Comparison of ENCODE assay signal across 3 cellular contexts in the genomic region with DNA sequence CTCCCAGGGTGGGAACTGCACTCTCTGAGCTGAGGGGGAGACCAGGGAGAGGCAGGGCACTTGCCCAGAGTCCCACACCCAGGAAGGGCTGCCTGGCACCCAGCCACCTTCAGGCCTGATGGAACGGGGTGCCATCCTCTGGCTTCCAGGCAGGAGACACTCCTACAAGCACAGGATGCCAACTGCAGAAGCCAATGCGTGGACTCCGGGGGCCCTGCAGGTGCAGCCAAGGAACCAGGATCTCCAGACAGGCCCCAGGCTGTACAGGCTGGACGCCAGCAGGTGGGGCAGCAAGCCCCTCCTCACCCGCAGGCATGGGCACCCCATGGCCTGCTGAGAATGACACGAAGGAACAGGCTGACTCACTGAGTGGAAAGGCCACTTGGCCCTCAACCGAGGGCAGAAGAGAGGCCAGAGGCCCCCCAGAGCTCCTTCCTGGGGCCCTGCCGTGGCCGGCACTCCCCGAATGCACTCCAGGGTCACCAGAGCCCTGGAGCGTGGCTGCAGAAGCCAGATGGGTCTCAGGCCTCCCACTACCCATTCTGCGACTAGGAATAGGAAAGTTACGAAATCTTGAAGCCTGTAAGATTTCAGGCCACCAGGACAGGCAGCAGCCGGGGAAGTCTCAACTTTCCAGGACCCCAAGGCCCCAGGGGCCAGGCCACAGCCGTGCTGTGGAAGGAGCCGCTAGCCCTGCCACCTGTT.
TF ChIP-seq lines count a peak whose summit lies in the region.

No MANE protein-coding gene starts in this region.

TF ChIP-seq in A549, 52 proteins besides CTCF, POLR2A, EP300 and RAD21:
- TF ChIP-seq, protein P1, sequence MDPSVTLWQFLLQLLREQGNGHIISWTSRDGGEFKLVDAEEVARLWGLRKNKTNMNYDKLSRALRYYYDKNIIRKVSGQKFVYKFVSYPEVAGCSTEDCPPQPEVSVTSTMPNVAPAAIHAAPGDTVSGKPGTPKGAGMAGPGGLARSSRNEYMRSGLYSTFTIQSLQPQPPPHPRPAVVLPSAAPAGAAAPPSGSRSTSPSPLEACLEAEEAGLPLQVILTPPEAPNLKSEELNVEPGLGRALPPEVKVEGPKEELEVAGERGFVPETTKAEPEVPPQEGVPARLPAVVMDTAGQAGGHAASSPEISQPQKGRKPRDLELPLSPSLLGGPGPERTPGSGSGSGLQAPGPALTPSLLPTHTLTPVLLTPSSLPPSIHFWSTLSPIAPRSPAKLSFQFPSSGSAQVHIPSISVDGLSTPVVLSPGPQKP (IDR thresholded peaks at IDR 0.05; ENCODE audit: low read depth, low read length): no peak
- TF ChIP-seq TFCP2L1 (CRISPR knock-in tag; IDR thresholded peaks at IDR 0.05) (no peak), CHD2 (IDR thresholded peaks at IDR 0.05; ENCODE audit: low read length, partially characterized antibody) (no peak), HEYL (CRISPR knock-in tag; IDR thresholded peaks at IDR 0.05) (no peak), NR3C1 (IDR thresholded peaks at IDR 0.05) (no peak), CEBPB (IDR thresholded peaks at IDR 0.05) (peak; percentile 35 to 45; a peak in 2 of 4 replicates), ZSCAN20 (CRISPR knock-in tag; IDR thresholded peaks at IDR 0.05) (no peak)
- TF ChIP-seq, protein P2, sequence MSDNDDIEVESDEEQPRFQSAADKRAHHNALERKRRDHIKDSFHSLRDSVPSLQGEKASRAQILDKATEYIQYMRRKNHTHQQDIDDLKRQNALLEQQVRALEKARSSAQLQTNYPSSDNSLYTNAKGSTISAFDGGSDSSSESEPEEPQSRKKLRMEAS (IDR thresholded peaks at IDR 0.05): 0 out of 2 replicates have a peak, but pooled peaks have one; percentile 31

TF ChIP-seq in Ishikawa, 13 proteins besides CTCF, POLR2A, EP300 and RAD21:
- TF ChIP-seq YY1 (IDR thresholded peaks at IDR 0.05; ENCODE audit: low read depth) (no peak), NFIC (IDR thresholded peaks at IDR 0.05) (peak; percentile 76), FOXM1 (IDR thresholded peaks at IDR 0.05; ENCODE audit: borderline replicate concordance, low read depth) (no peak), TCF12 (IDR thresholded peaks at IDR 0.05; ENCODE audit: low read depth) (peak; percentile 85), CREB1 (IDR thresholded peaks at IDR 0.05; ENCODE audit: low read depth) (no peak), TAF1 (IDR thresholded peaks at IDR 0.05; ENCODE audit: low read depth) (no peak), EGR1 (IDR thresholded peaks at IDR 0.05) (no peak), ZBTB7A (IDR thresholded peaks at IDR 0.05; ENCODE audit: low read depth) (peak; percentile 77; the same call in 1 of the 2 replicates), CEBPB (IDR thresholded peaks at IDR 0.05) (no peak; the same call in 1 of the 2 replicates), TEAD4 (IDR thresholded peaks at IDR 0.05) (peak; percentile 22)
- TF ChIP-seq, protein P2 (IDR thresholded peaks at IDR 0.05): peak; percentile 58; the same call in 1 of the 2 replicates
- TF ChIP-seq, protein P3, sequence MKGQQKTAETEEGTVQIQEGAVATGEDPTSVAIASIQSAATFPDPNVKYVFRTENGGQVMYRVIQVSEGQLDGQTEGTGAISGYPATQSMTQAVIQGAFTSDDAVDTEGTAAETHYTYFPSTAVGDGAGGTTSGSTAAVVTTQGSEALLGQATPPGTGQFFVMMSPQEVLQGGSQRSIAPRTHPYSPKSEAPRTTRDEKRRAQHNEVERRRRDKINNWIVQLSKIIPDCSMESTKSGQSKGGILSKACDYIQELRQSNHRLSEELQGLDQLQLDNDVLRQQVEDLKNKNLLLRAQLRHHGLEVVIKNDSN (IDR thresholded peaks at IDR 0.05): no peak
- TF ChIP-seq, protein P4, sequence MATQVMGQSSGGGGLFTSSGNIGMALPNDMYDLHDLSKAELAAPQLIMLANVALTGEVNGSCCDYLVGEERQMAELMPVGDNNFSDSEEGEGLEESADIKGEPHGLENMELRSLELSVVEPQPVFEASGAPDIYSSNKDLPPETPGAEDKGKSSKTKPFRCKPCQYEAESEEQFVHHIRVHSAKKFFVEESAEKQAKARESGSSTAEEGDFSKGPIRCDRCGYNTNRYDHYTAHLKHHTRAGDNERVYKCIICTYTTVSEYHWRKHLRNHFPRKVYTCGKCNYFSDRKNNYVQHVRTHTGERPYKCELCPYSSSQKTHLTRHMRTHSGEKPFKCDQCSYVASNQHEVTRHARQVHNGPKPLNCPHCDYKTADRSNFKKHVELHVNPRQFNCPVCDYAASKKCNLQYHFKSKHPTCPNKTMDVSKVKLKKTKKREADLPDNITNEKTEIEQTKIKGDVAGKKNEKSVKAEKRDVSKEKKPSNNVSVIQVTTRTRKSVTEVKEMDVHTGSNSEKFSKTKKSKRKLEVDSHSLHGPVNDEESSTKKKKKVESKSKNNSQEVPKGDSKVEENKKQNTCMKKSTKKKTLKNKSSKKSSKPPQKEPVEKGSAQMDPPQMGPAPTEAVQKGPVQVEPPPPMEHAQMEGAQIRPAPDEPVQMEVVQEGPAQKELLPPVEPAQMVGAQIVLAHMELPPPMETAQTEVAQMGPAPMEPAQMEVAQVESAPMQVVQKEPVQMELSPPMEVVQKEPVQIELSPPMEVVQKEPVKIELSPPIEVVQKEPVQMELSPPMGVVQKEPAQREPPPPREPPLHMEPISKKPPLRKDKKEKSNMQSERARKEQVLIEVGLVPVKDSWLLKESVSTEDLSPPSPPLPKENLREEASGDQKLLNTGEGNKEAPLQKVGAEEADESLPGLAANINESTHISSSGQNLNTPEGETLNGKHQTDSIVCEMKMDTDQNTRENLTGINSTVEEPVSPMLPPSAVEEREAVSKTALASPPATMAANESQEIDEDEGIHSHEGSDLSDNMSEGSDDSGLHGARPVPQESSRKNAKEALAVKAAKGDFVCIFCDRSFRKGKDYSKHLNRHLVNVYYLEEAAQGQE (IDR thresholded peaks at IDR 0.05; ENCODE audit: low read depth): no peak

TF ChIP-seq in H1, 55 proteins besides CTCF, POLR2A, EP300 and RAD21:
- TF ChIP-seq POLR2AphosphoS5 (IDR thresholded peaks at IDR 0.05; ENCODE audit: low read depth, low read length): no peak
- no peak for TF ChIP-seq RFX5 (IDR thresholded peaks at IDR 0.05; ENCODE audit: borderline replicate concordance, low read depth, low read length)
- TF ChIP-seq MAFK (IDR thresholded peaks at IDR 0.05; ENCODE audit: low read depth, low read length): no peak
- no peak for TF ChIP-seq RXRA (IDR thresholded peaks at IDR 0.05; ENCODE audit: insufficient read depth, low read depth, low read length)
- TF ChIP-seq, protein P5, sequence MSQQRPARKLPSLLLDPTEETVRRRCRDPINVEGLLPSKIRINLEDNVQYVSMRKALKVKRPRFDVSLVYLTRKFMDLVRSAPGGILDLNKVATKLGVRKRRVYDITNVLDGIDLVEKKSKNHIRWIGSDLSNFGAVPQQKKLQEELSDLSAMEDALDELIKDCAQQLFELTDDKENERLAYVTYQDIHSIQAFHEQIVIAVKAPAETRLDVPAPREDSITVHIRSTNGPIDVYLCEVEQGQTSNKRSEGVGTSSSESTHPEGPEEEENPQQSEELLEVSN (IDR thresholded peaks at IDR 0.05): no peak
- TF ChIP-seq YY1 (IDR thresholded peaks at IDR 0.05; ENCODE audit: low read depth, low read length): no peak
- no peak for TF ChIP-seq SP2 (IDR thresholded peaks at IDR 0.05; ENCODE audit: low read length)
- TF ChIP-seq FOSL1 (IDR thresholded peaks at IDR 0.05; ENCODE audit: insufficient read depth, low read depth, low read length): no peak
